ENCODE assay signal across 10 cellular contexts in the genomic region with DNA sequence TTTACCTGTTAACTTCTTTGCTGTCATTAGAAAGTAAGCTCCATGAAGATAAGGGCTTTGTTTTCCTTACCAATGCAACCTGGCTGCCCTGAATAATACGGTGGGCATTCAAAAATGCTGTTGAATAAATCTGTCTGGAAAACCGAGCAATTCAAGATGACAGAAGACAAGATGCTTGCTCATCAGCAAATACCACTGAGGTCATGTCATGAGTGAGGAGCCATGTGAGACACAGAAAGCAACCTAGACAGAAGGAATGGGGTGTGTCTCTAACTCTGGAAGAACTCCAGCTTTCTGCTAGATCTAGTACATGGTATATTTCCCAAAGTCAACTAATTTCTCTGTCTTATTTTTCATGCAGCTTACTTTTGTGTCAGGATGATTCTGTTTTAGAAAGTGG.
DNase-seq lines count a peak whose midpoint lies in the region; ATAC-seq, FAIRE-seq and TF ChIP-seq lines count a peak whose summit lies in the region.
"Had no signal": no experiment of that assay in that cellular context is flagged by ENCODE, and none has a peak within 500 bp of the region (broad histone marks: within the 10 kb centered on the region; RNA-seq: fewer than 3 reads in every experiment).

No MANE protein-coding gene starts in this region.

- ATAC-seq in HG03095 (IDR thresholded peaks at IDR 0.05; ENCODE audit: unreplicated experiment): no peak
- no peak for ATAC-seq in GM19035 (IDR thresholded peaks at IDR 0.05; ENCODE audit: unreplicated experiment)

- no peak for FAIRE-seq in GM19239 (lab: Jason Lieb, UNC)

- POLR2A ChIA-PET in RWPE1 (lab: Yijun Ruan, JAX; ENCODE audit: low non-redundant PET): no interaction called here

- peak; percentile 94 for DNase-seq in ELR (ENCODE audit: low read depth)
- peak; percentile 85 for DNase-seq in RWPE1 (ENCODE audit: low spot score)
- DNase-seq in fibroblast of peridontal ligament (ENCODE audit: extremely low read depth): peak; percentile 49
- DNase-seq in renal cortical epithelial cell (ENCODE audit: low read depth): peak; percentile 81
- DNase-seq in GM19239 (ENCODE audit: insufficient read length, low spot score): no peak
- DNase-seq in activated CD4-positive, alpha-beta T cell treated with anti-CD3 and anti-CD28 coated beads for 1 hour: no peak
- DNase-seq: NCI-H2227 treated with DMSO at 0.1 percent for 48 hours, ovary had no signal

- no peak for TF ChIP-seq CTCF in RWPE1 (conservative IDR thresholded peaks at IDR 0.05; ENCODE audit: low read depth)

- no peak overlapping the region for H3K27ac ChIP-seq in RWPE1
- H3K27ac ChIP-seq: ovary had no signal

- CTCF ChIA-PET in RWPE1 (lab: Yijun Ruan, JAX): interaction anchor here (1.0 to 1.2 kb wide), 2 partner anchors 12 to 19 kb away, joined by 4 read pairs; no protein-coding TSS in a partner anchor

Comparison
In these comparisons a context has a peak if more than half of its experiments do, and no peak if none do; other contexts are left out.
1. DNase-seq: peak in ELR (single experiment), RWPE1 (single experiment), fibroblast of peridontal ligament (single experiment) and renal cortical epithelial cell (single experiment); none in GM19239 (single experiment) and activated CD4-positive, alpha-beta T cell treated with anti-CD3 and anti-CD28 coated beads for 1 hour (single experiment).